Comparison of ENCODE assay signal across 9 cellular contexts in the genomic region with DNA sequence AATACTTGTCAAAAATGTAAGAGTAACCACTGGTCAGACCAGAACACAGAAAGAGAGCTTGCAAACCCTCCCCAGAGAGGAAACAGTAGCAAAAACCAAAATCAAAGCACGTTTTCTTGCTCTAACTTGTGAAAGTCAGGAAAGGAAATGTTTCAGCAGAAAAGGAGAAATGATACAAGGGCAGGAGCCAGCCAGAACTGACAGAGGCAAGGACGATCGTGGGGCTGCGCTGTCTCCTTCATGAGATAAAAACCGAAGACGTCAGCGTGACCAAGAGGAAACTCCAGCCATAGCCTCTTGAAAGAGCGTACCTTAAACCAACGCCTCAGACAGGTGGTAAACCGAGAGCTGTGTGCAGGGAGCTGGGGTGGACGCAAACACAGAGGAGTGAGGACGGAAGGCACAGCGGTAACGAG. TPM values are rescaled to one million over a fixed set of nuclear protein-coding genes. Genes with fewer than 3 reads are reported as not detected.
DNase-seq lines count a peak whose midpoint lies in the region; ATAC-seq and TF ChIP-seq lines count a peak whose summit lies in the region.
"Had no signal": no experiment of that assay in that cellular context is flagged by ENCODE, and none has a peak within 500 bp of the region (broad histone marks: within the 10 kb centered on the region; RNA-seq: fewer than 3 reads in every experiment).

No MANE protein-coding gene starts in this region.

- H3K4me1 ChIP-seq in endodermal cell (ENCODE audit: control insufficient read depth, insufficient read depth, low read length): no peaks in the 10 kb centered on the region

- DNase-seq in GM12864 (ENCODE audit: low read depth): peak; percentile 93
- DNase-seq in SW 1271 (lab: John Stamatoyannopoulos, UW): no peak
- DNase-seq in endodermal cell: no peak
- DNase-seq in KBM-7: no peak
- no peak for DNase-seq in NCI-H1048 (lab: John Stamatoyannopoulos, UW)

- ATAC-seq in GM19463 (IDR thresholded peaks at IDR 0.05; ENCODE audit: unreplicated experiment) (peak; percentile 70), HG03097 (IDR thresholded peaks at IDR 0.05; ENCODE audit: low FRiP score, unreplicated experiment) (peak; percentile 66)

- no peak overlapping the region for H3K4me3 Mint-ChIP-seq in endodermal cell
- H3K4me3 Mint-ChIP-seq: activated naive CD8-positive, alpha-beta T cell had no signal

- H3K27me3 Mint-ChIP-seq in endodermal cell (ENCODE audit: insufficient read depth): no peaks in the 10 kb centered on the region

- H3K27ac ChIP-seq in endodermal cell (ENCODE audit: low read depth, low read length): no peak overlapping the region

- H3K9me3 ChIP-seq in endodermal cell (ENCODE audit: control insufficient read depth, low read length): no peaks in the 10 kb centered on the region

- peaks cover 54% of the 10 kb centered on the region for H3K36me3 Mint-ChIP-seq in endodermal cell (ENCODE audit: low read depth)
- H3K36me3 Mint-ChIP-seq: activated naive CD8-positive, alpha-beta T cell had no signal

- H3K4me3 ChIP-seq in GM12864 (ENCODE audit: low read depth, low read length) (peak overlapping the region; percentile 46), endodermal cell (ENCODE audit: low read length) (no peak overlapping the region)

- no peaks in the 10 kb centered on the region for H3K4me1 Mint-ChIP-seq in endodermal cell

- H3K27me3 ChIP-seq in endodermal cell (ENCODE audit: control insufficient read depth, insufficient read depth, low read length, poor library complexity, severe bottlenecking): no peaks in the 10 kb centered on the region

- TF ChIP-seq POLR2A in Raji (IDR thresholded peaks at IDR 0.05; ENCODE audit: insufficient read depth, low read depth, low read length): peak; percentile 37; the same call in 1 of the 2 replicates

- H3K36me3 ChIP-seq in endodermal cell (ENCODE audit: control insufficient read depth, insufficient read depth, low read length): peaks cover 78% of the 10 kb centered on the region

- H3K27ac Mint-ChIP-seq in endodermal cell: no peak overlapping the region
- H3K27ac Mint-ChIP-seq: activated naive CD8-positive, alpha-beta T cell had no signal

- 84 to 96% methylated on average over 12 to 14 of the region's 14 CpGs for WGBS in endodermal cell (ENCODE audit: insufficient coverage in 1 of 2, insufficient read length in 1 of 2), 2 experiments

- TF ChIP-seq CTCF in GM12864 (IDR thresholded peaks at IDR 0.05; ENCODE audit: low read depth, low read length, missing control alignments) (no peak), endodermal cell (conservative IDR thresholded peaks at IDR 0.05) (no peak)

- H3K9ac ChIP-seq in endodermal cell (ENCODE audit: extremely low read depth, low read length, poor library complexity, severe bottlenecking): no peak overlapping the region

- H3K9me3 Mint-ChIP-seq in endodermal cell: no peaks in the 10 kb centered on the region

- in situ Hi-C loops in KBM-7 (cut with MboI; ENCODE audit: low pct_unique_long_range_greater_than_20kb, low sequenced_read_pairs): no loop called here

RNA-seq across cellular contexts. Expression of a gene that starts 27.5 kb away (rescaled TPM):
- 100 to 1,000 TPM; 315 to 369 TPM for total RNA-seq in endodermal cell
- 95.9 TPM for polyA plus RNA-seq in endodermal cell (2013, experiment 1 of 2)
- polyA plus RNA-seq in endodermal cell (2013, experiment 2 of 2): 89.1 TPM

RNA-seq across cellular contexts. Expression of a gene that starts 36.9 kb away (rescaled TPM):
- total RNA-seq in endodermal cell: 100 to 1,000 TPM; 105 to 106 TPM
- 77.9 TPM for polyA plus RNA-seq in endodermal cell (2013, experiment 1 of 2)
- polyA plus RNA-seq in endodermal cell (2013, experiment 2 of 2): 81.6 TPM

RNA-seq across cellular contexts. Expression of a gene that starts 47.2 kb away (rescaled TPM):
- total RNA-seq in endodermal cell: 1,000 to 10,000 TPM; 1,288 to 1,382 TPM
- polyA plus RNA-seq in endodermal cell (2013, experiment 1 of 2): 1,213 TPM
- polyA plus RNA-seq in endodermal cell (2013, experiment 2 of 2): 1,212 TPM
